Comparison of ENCODE assay signal across 36 cellular contexts in the genomic region with DNA sequence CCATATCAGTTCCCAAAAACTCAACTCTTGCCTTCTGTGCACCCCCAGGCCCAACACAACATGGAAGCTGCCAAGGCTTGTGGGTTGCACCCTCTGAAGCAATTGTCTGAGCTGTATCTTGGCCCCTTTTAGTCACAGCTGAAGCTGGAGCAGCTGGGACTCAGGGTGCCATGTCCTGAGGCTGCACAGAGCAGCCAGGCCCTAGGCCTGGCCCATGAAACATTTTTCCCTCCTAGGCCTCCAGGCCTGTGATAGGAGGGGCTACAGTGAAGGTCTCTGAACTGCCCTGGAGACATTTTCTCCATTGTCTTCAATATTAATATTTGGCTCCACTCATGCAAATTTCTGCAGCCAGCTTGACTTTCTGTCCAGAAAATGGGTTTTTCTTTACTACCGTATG. TPM values are rescaled to one million over a fixed set of nuclear protein-coding genes. Genes with fewer than 3 reads are reported as not detected.
A peak's percentile ranks its signal among the peaks of the same experiment; 100 is the strongest.
DNase-seq lines count a peak whose midpoint lies in the region; ATAC-seq, FAIRE-seq and TF ChIP-seq lines count a peak whose summit lies in the region.
"Had no signal": no experiment of that assay in that cellular context is flagged by ENCODE, and none has a peak within 500 bp of the region (broad histone marks: within the 10 kb centered on the region; RNA-seq: fewer than 3 reads in every experiment).

No MANE protein-coding gene starts in this region.

- TF ChIP-seq POLR2A in A549 (IDR thresholded peaks at IDR 0.05; ENCODE audit: low read length) (no peak), K562 (conservative IDR thresholded peaks at IDR 0.05) (no peak)

- no peaks in the 10 kb centered on the region for H3K4me1 ChIP-seq in A549
- H3K4me1 ChIP-seq in HEK293 (ENCODE audit: control insufficient read depth, insufficient read depth, low read length): no peaks in the 10 kb centered on the region
- H3K4me1 ChIP-seq in K562 (replicated peaks in 1 of 2; ENCODE audit: control insufficient read depth in 2 of 2, insufficient read depth in 2 of 2, low read length in 2 of 2): no peaks in the 10 kb centered on the region
- H3K4me1 ChIP-seq in endodermal cell (ENCODE audit: control insufficient read depth, insufficient read depth, low read length): no peaks in the 10 kb centered on the region
- H3K4me1 ChIP-seq: BE2C, Caco-2 had no signal

- no peak overlapping the region for H3K4me3 Mint-ChIP-seq in endodermal cell
- H3K4me3 Mint-ChIP-seq: B cell; CD14-positive monocyte; CD4-positive, alpha-beta memory T cell; CD4-positive, alpha-beta T cell; CD4-positive, CD25-positive, alpha-beta regulatory T cell; CD8-positive, alpha-beta T cell had no signal

- no TSS peak for BruUV-seq in K562 (replicated peaks; lab: Mats Ljungman, UMichigan)

- no peak for TF ChIP-seq CTCF in A549 (IDR thresholded peaks at IDR 0.05)
- TF ChIP-seq CTCF in HEK293 (tag by site-specific recombination; IDR thresholded peaks at IDR 0.05): no peak
- TF ChIP-seq CTCF in K562 (IDR thresholded peaks at IDR 0.05 in 2 of 3, conservative IDR thresholded peaks at IDR 0.05 in 1 of 3; ENCODE audit: insufficient read depth in 2 of 3, low read depth in 1 of 3, low read length in 3 of 3): no peak
- TF ChIP-seq CTCF in endodermal cell (conservative IDR thresholded peaks at IDR 0.05): no peak

- TF ChIP-seq RAD21 in A549 (conservative IDR thresholded peaks at IDR 0.05 in 1 of 2, IDR thresholded peaks at IDR 0.05 in 1 of 2) (no peak), K562 (CRISPR knock-in tag; conservative IDR thresholded peaks at IDR 0.05 in 1 of 2, IDR thresholded peaks at IDR 0.05 in 1 of 2) (no peak)

- POLR2A ChIA-PET in A549 (lab: Yijun Ruan, JAX): no interaction called here
- POLR2A ChIA-PET in HEK293 (lab: Yijun Ruan, JAX): no interaction called here
- POLR2A ChIA-PET in K562 (lab: Yijun Ruan, JAX): no interaction called here

- no peak overlapping the region for H3K4me2 ChIP-seq in A549
- no peak overlapping the region for H3K4me2 ChIP-seq in K562 (ENCODE audit: insufficient read depth, low read length)
- H3K4me2 ChIP-seq: BLaER1; BLaER1 treated with 17β-estradiol and CSF1 and Interleukin-3, amounts not matched to agents 10 nM and 100 nM had no signal

- no peak overlapping the region for H3K27ac Mint-ChIP-seq in endodermal cell
- no peak overlapping the region for H3K27ac Mint-ChIP-seq in activated naive CD4-positive, alpha-beta T cell treated with anti-CD3 and anti-CD28 coated beads, Interleukin-2, amount 50 U/mL, for 72 hours
- H3K27ac Mint-ChIP-seq: B cell; CD4-positive, alpha-beta memory T cell; CD4-positive, alpha-beta T cell; CD4-positive, CD25-positive, alpha-beta regulatory T cell; CD8-positive, alpha-beta memory T cell; CD8-positive, alpha-beta T cell had no signal

- peaks cover 47% of the 10 kb centered on the region for H3K9me3 Mint-ChIP-seq in endodermal cell
- H3K9me3 Mint-ChIP-seq in activated naive CD4-positive, alpha-beta T cell treated with anti-CD3 and anti-CD28 coated beads, Interleukin-2, amount 50 U/mL, for 72 hours: peaks cover 13 to 14% of the 10 kb centered on the region in 2 donors

- no peak for ATAC-seq in A549
- no peak for ATAC-seq in K562
- ATAC-seq in activated naive CD4-positive, alpha-beta T cell treated with anti-CD3 and anti-CD28 coated beads, Interleukin-2, amount 50 U/mL, for 72 hours: no peak
- ATAC-seq in GM19455 (IDR thresholded peaks at IDR 0.05; ENCODE audit: unreplicated experiment): no peak
- no peak for ATAC-seq in left ventricle myocardium superior
- ATAC-seq: CD8-positive, alpha-beta T cell had no signal

- FAIRE-seq in A549 (lab: Jason Lieb, UNC) (no peak), K562 (lab: Jason Lieb, UNC) (no peak)
- FAIRE-seq: A204.1, D721Med had no signal

- H3K36me3 Mint-ChIP-seq in endodermal cell (ENCODE audit: low read depth): peaks cover 9% of the 10 kb centered on the region
- H3K36me3 Mint-ChIP-seq in activated naive CD4-positive, alpha-beta T cell treated with anti-CD3 and anti-CD28 coated beads, Interleukin-2, amount 50 U/mL, for 72 hours: peaks cover 23 to 30% of the 10 kb centered on the region in 2 donors
- H3K36me3 Mint-ChIP-seq: CD14-positive monocyte; CD4-positive, CD25-positive, alpha-beta regulatory T cell had no signal

- 92% methylated on average over 1 of the region's 1 CpG for WGBS in A549 (ENCODE audit: missing lambda C conversion rate)
- 0% methylated on average over 1 of the region's 1 CpG for WGBS in K562 (ENCODE audit: insufficient coverage, low coverage, missing lambda C conversion rate)
- WGBS in endodermal cell (ENCODE audit: insufficient coverage in 1 of 2, insufficient read length in 1 of 2), 2 experiments: 0% methylated on average over 1 of the region's 1 CpG

- H3K4me3 ChIP-seq in A549 (no peak overlapping the region), HEK293 (ENCODE audit: low read depth, low read length) (no peak overlapping the region), K562 (no peak overlapping the region), endodermal cell (ENCODE audit: low read length) (peak overlapping the region; percentile 43)
- H3K4me3 ChIP-seq: BLaER1 had no signal

- no peaks in the 10 kb centered on the region for H3K27me3 ChIP-seq in K562 (ENCODE audit: control insufficient read depth in 2 of 2, insufficient read depth in 2 of 2, low read length in 2 of 2)
- H3K27me3 ChIP-seq in endodermal cell (ENCODE audit: control insufficient read depth, insufficient read depth, low read length, poor library complexity, severe bottlenecking): no peaks in the 10 kb centered on the region
- H3K27me3 ChIP-seq: BE2C; BLaER1; BLaER1 treated with 17β-estradiol and CSF1 and Interleukin-3, amounts not matched to agents 10 nM and 100 nM had no signal

- H3K9me3 ChIP-seq in A549 (peaks cover 24% of the 10 kb centered on the region), HEK293 (ENCODE audit: control insufficient read depth, insufficient read depth, low read depth, low read length) (no peaks in the 10 kb centered on the region), K562 (replicated peaks; ENCODE audit: control insufficient read depth, insufficient read depth, low read depth, low read length) (no peaks in the 10 kb centered on the region), endodermal cell (ENCODE audit: control insufficient read depth, low read length) (peaks cover 26% of the 10 kb centered on the region)
- H3K9me3 ChIP-seq: BE2C had no signal

- no peaks in the 10 kb centered on the region for H3K79me2 ChIP-seq in K562 (ENCODE audit: control insufficient read depth, insufficient read depth, low read length)

- in situ Hi-C loops in K562 (cut with MboI): no loop called here

- intact Hi-C loops in K562 (cut with micrococcal nuclease): no loop called here
- intact Hi-C loops in left ventricle myocardium superior (cut with micrococcal nuclease): no loop called here

- no peak for TF ChIP-seq EP300 in A549 (IDR thresholded peaks at IDR 0.05)
- no peak for TF ChIP-seq EP300 in K562 (IDR thresholded peaks at IDR 0.05; ENCODE audit: low read length)

- no peaks in the 10 kb centered on the region for H4K20me1 ChIP-seq in K562 (replicated peaks; ENCODE audit: control insufficient read depth, insufficient read depth, low read length)
- H4K20me1 ChIP-seq: BLaER1; BLaER1 treated with 17β-estradiol and CSF1 and Interleukin-3, amounts not matched to agents 10 nM and 100 nM had no signal

- H3K27me3 Mint-ChIP-seq in endodermal cell (ENCODE audit: insufficient read depth): peaks cover 7% of the 10 kb centered on the region

- CTCF ChIA-PET in A549 (lab: Yijun Ruan, JAX) (interaction anchor here (0.9 to 1.0 kb wide), 2 partner anchors 35 to 240 kb away, joined by 3 read pairs; no protein-coding TSS in a partner anchor), HEK293 (lab: Yijun Ruan, JAX) (no interaction called here), K562 (lab: Yijun Ruan, JAX; ENCODE audit: low intra/inter-chr PET ratio) (no interaction called here)

- no peak overlapping the region for H2AFZ ChIP-seq in K562 (ENCODE audit: low read depth, low read length)

- H3K27ac ChIP-seq in A549 (no peak overlapping the region), HEK293 (ENCODE audit: extremely low read depth, low read depth, low read length) (no peak overlapping the region), K562 (ENCODE audit: extremely low read depth, low read depth, low read length) (no peak overlapping the region), endodermal cell (ENCODE audit: low read depth, low read length) (no peak overlapping the region)
- H3K27ac ChIP-seq: 22Rv1; BLaER1; BLaER1 treated with 17β-estradiol and CSF1 and Interleukin-3, amounts not matched to agents 10 nM and 100 nM; C4-2B had no signal

- H3K36me3 ChIP-seq in HEK293 (ENCODE audit: control insufficient read depth in 2 of 2, insufficient read depth in 1 of 2, low read length in 2 of 2): no peaks in the 10 kb centered on the region
- H3K36me3 ChIP-seq in K562 (ENCODE audit: control insufficient read depth, insufficient read depth, low read length): no peaks in the 10 kb centered on the region
- H3K36me3 ChIP-seq in endodermal cell (ENCODE audit: control insufficient read depth, insufficient read depth, low read length): no peaks in the 10 kb centered on the region
- H3K36me3 ChIP-seq: BE2C had no signal

- no peaks in the 10 kb centered on the region for H3K9me1 ChIP-seq in K562 (ENCODE audit: control insufficient read depth, insufficient read depth, low read length)

- H3K9ac ChIP-seq in K562 (ENCODE audit: insufficient read depth in 1 of 2, low read depth in 2 of 2, low read length in 2 of 2): no peak overlapping the region
- no peak overlapping the region for H3K9ac ChIP-seq in endodermal cell (ENCODE audit: extremely low read depth, low read length, poor library complexity, severe bottlenecking)
- H3K9ac ChIP-seq: BLaER1; BLaER1 treated with 17β-estradiol and CSF1 and Interleukin-3, amounts not matched to agents 10 nM and 100 nM had no signal

- no peaks in the 10 kb centered on the region for H3K4me1 Mint-ChIP-seq in endodermal cell
- H3K4me1 Mint-ChIP-seq: CD14-positive monocyte; CD4-positive, alpha-beta memory T cell; CD4-positive, CD25-positive, alpha-beta regulatory T cell; CD8-positive, alpha-beta memory T cell had no signal

- DNase-seq in A549 (ENCODE audit: low read depth in 1 of 2, low spot score in 1 of 2) (no peak), K562 (ENCODE audit: extremely low read depth in 1 of 4, low spot score in 3 of 4) (no peak), endodermal cell (no peak), left ventricle myocardium superior (no peak)
- DNase-seq in activated naive CD4-positive, alpha-beta T cell treated with anti-CD3 and anti-CD28 coated beads, Interleukin-2, amount 50 U/mL, for 72 hours (ENCODE audit: low spot score in 2 of 2): no peak
- no peak for DNase-seq in activated CD4-positive, alpha-beta T cell treated with anti-CD3 and anti-CD28 coated beads for 4 hours
- DNase-seq: 8988T; ACHN; AML-193; BE2C; C1 segment of cervical spinal cord; Caco-2; Calu3; CD4-positive, alpha-beta memory T cell; CD4-positive, alpha-beta T cell; CD4-positive, CD25-positive, alpha-beta regulatory T cell; CD8-positive, alpha-beta memory T cell; CD8-positive, alpha-beta T cell; COR-L47; DMS 273 treated with DMSO at 0.1 percent for 48 hours; DMS153; DMS53; DMS79; DMS79 treated with DMSO at 0.1 percent for 48 hours; DND-41; EL had no signal

RNA-seq across cellular contexts. Expression of gene MYLK, which starts 8.1 kb away (rescaled TPM):
- 13.6 and 17.4 TPM in 2 replicates for polyA plus RNA-seq in A549 (2011; rRNA removed)
- polyA plus RNA-seq in A549 (2012; cell fraction: cytosol; rRNA removed): 11.8 and 15.3 TPM in 2 replicates
- polyA plus RNA-seq in A549 (2012; cell fraction: nucleus; rRNA removed): 25.6 and 37.1 TPM in 2 replicates
- 16.9 to 18.3 TPM (median 16.9 TPM) in 3 replicates for polyA plus RNA-seq in A549 (2017; fragmentation: RNase III; extraction: RNeasy Plus Mini Kit Qiagen cat#74134 plus additional on column Dnase treatment)
- polyA minus RNA-seq in A549 (2011; rRNA and poly(A)+ RNA removed): 28.4 and 41.6 TPM in 2 replicates
- total RNA-seq in K562 (2011; cell fraction: chromatin; rRNA removed; ENCODE audit: low replicate concordance): 0.62 and 1.2 TPM in 2 replicates
- 0.50 and 1.6 TPM in 2 replicates for total RNA-seq in K562 (2011; cell fraction: nucleolus; rRNA removed)
- total RNA-seq in K562 (2011; cell fraction: nucleoplasm; rRNA removed): 0.46 and 0.51 TPM in 2 replicates
- 0.20 TPM in 1 of 2 replicates, not detected in the other for total RNA-seq in K562 (2014; rRNA removed)
- total RNA-seq in K562 (2014; rRNA removed; fragmentation: Illumina TruSeq; extraction: Trizol): 0.11 TPM in 1 of 2 replicates, not detected in the other
- 0.04 and 0.18 TPM in 2 replicates for total RNA-seq in K562 (2015; rRNA removed; fragmentation: Illumina TruSeq; extraction: Trizol)
- 0.53 and 0.74 TPM in 2 replicates for total RNA-seq in K562 (2021)
- 0.07 and 0.13 TPM in 2 replicates for polyA plus RNA-seq in K562 (2011; rRNA removed)
- 0.07 TPM in 1 of 2 replicates, not detected in the other for polyA plus RNA-seq in K562 (2011; cell fraction: cytosol; rRNA removed)
- 0.20 TPM in 2 replicates for polyA plus RNA-seq in K562 (2011; cell fraction: nucleus; rRNA removed)
- 0.14 and 0.32 TPM in 2 replicates for polyA plus RNA-seq in K562 (2012)
- polyA plus RNA-seq in K562 (2014; fragmentation: Illumina TruSeq; extraction: Trizol): 0.07 and 0.22 TPM in 2 replicates
- under 1 TPM; 0.11 to 0.21 TPM for polyA plus RNA-seq in K562 (2014; fragmentation: Nextera tagmentation; extraction: Ambion mirVana)
- polyA plus RNA-seq in K562 (2014; rRNA removed): not detected in 2 replicates
- 0.03 and 0.04 TPM in 2 replicates for polyA minus RNA-seq in K562 (2011; rRNA and poly(A)+ RNA removed)
- polyA minus RNA-seq in K562 (2011; cell fraction: cytosol; rRNA and poly(A)+ RNA removed): not detected in 2 replicates
- 0.13 and 0.22 TPM in 2 replicates for polyA minus RNA-seq in K562 (2011; cell fraction: nucleus; rRNA and poly(A)+ RNA removed)
- 1 to 10 TPM; 4.7 to 6.6 TPM for total RNA-seq in endodermal cell
- polyA plus RNA-seq in endodermal cell (2013, experiment 1 of 2): 9.0 TPM
- polyA plus RNA-seq in endodermal cell (2013, experiment 2 of 2): 9.1 TPM
- total RNA-seq in activated naive CD4-positive, alpha-beta T cell treated with anti-CD3 and anti-CD28 coated beads, Interleukin-2, amount 50 U/mL, for 72 hours: under 1 TPM; 0.19 to 0.30 TPM
- 9.5 TPM for total RNA-seq in left ventricle myocardium superior
- total RNA-seq: B cell; CD4-positive, alpha-beta memory T cell; CD8-positive, alpha-beta T cell had no signal
